Comparison of ENCODE assay signal across 24 cellular contexts in genomic region chr9:116361558-116361957, GRCh38.
DNase-seq lines count a peak whose midpoint lies in the region; ATAC-seq, FAIRE-seq and TF ChIP-seq lines count a peak whose summit lies in the region.
"Had no signal": no experiment of that assay in that cellular context is flagged by ENCODE, and none has a peak within 500 bp of the region (broad histone marks: within the 10 kb centered on the region; RNA-seq: fewer than 3 reads in every experiment).

No MANE protein-coding gene starts in this region.

- TF ChIP-seq POLR2A in GM12892 (IDR thresholded peaks at IDR 0.05; ENCODE audit: low read depth, low read length) (no peak), gastrocnemius medialis (IDR thresholded peaks at IDR 0.05) (no peak)

- TF ChIP-seq CTCF in gastrocnemius medialis (IDR thresholded peaks at IDR 0.05 in 4 of 5, conservative IDR thresholded peaks at IDR 0.05 in 1 of 5): no peak

- ATAC-seq in left ventricle myocardium superior (peak; percentile 30), Right ventricle myocardium superior (ENCODE audit: poor library complexity) (no peak), HG02623 (IDR thresholded peaks at IDR 0.05; ENCODE audit: unreplicated experiment) (no peak), gastrocnemius medialis (no peak)
- ATAC-seq: A549, HepG2, SK-N-SH treated with all-trans-retinoic acid at 6 μM for 48 hours, T-cell had no signal

- H3K4me3 ChIP-seq in gastrocnemius medialis: no peak overlapping the region
- H3K4me3 ChIP-seq: A549 had no signal

- FAIRE-seq in GM12892 (lab: Jason Lieb, UNC): no peak
- FAIRE-seq: A549, HepG2 had no signal

- in situ Hi-C loops in gastrocnemius medialis (cut with MboI; ENCODE audit: low sequenced_read_pairs in 4 of 4): loop anchor here in 2 of 4 donors (25.0 kb wide), 2 partner anchors 199 to 201 kb away; partner anchors contain the start of gene PAPPA (in 1 of the 2)

- H3K4me1 ChIP-seq in gastrocnemius medialis: peaks cover 21 to 22% of the 10 kb centered on the region in 2 donors
- H3K4me1 ChIP-seq: BE2C had no signal

- intact Hi-C loops in left ventricle myocardium superior (cut with micrococcal nuclease) (no loop called here), Right ventricle myocardium superior (cut with DNase I) (no loop called here), gastrocnemius medialis (cut with DNase I; ENCODE audit: low total_unique reads) (loop anchor here (10.0 kb wide), 2 partner anchors 207 to 213 kb away; partner anchors contain the start of gene PAPPA)

- no peak overlapping the region for H3K27ac ChIP-seq in gastrocnemius medialis
- H3K27ac ChIP-seq: A549, HL-60, RWPE1 had no signal

- H3K36me3 ChIP-seq in gastrocnemius medialis: no peaks in the 10 kb centered on the region

- no peaks in the 10 kb centered on the region for H3K9me3 ChIP-seq in gastrocnemius medialis
- H3K9me3 ChIP-seq: A549, BE2C had no signal

- H3K27me3 ChIP-seq in gastrocnemius medialis: no peaks in the 10 kb centered on the region
- H3K27me3 ChIP-seq: BE2C had no signal

- DNase-seq in left ventricle myocardium superior (no peak), Right ventricle myocardium superior (no peak), cerebellum (ENCODE audit: low spot score) (peak; percentile 33), midbrain (lab: John Stamatoyannopoulos, UW) (peak; percentile 2), GM12892 (ENCODE audit: insufficient read length) (no peak), gastrocnemius medialis (no peak)
- DNase-seq: BE2C; DMS79; H9; KG1; NCI-H1092 treated with DMSO at 0.1 percent for 48 hours; NCI-H1436 treated with DMSO at 0.1 percent for 48 hours; NCI-H2081; NCI-H446 treated with DMSO at 0.1 percent for 48 hours; NCI-H748 treated with DMSO at 0.1 percent for 48 hours; NK-92 treated with Interleukin-12 subunit alpha and Interleukin-12 subunit beta, amount 100 ng/mL, for 24 hours; SIG-M5; T-cell had no signal

Comparison
In these comparisons a context has a peak if more than half of its experiments do, and no peak if none do; other contexts are left out.
1. DNase-seq: peak in cerebellum (single experiment) and midbrain (single experiment); none in left ventricle myocardium superior (single experiment), Right ventricle myocardium superior (single experiment), GM12892 (single experiment) and gastrocnemius medialis (0 of 2).